In genomic region chr1:89200668-89201488, GRCh38 we compare ENCODE assay signal across 9 cellular contexts. TPM values are rescaled to one million over a fixed set of nuclear protein-coding genes. Genes with fewer than 3 reads are reported as not detected.
A peak's percentile ranks its signal among the peaks of the same experiment; 100 is the strongest.
DNase-seq lines count a peak whose midpoint lies in the region; ATAC-seq and TF ChIP-seq lines count a peak whose summit lies in the region.
"Had no signal": no experiment of that assay in that cellular context is flagged by ENCODE, and none has a peak within 500 bp of the region (broad histone marks: within the 10 kb centered on the region; RNA-seq: fewer than 3 reads in every experiment).

No MANE protein-coding gene starts in this region.

- H3K4me1 Mint-ChIP-seq in T-helper 1 cell treated with Interleukin-12 subunit alpha and Interleukin-12 subunit beta and Interleukin-4 antibody, amounts not matched to agents 30 μg/mL and 1 μg/mL, for 36 hours (ENCODE audit: low read depth), result peaks cover 39% of the 10 kb centered on the region
- peaks cover 46 to 75% of the 10 kb centered on the region in 2 donors for H3K4me1 Mint-ChIP-seq in natural killer cell

- CTCF ChIA-PET in PC-9 (lab: Charles Lee), result no interaction called here

- H3K9me2 ChIP-seq in PC-9 (ENCODE audit: insufficient read depth), result no peaks in the 10 kb centered on the region

- peaks cover 41% of the 10 kb centered on the region for H3K36me3 Mint-ChIP-seq in T-helper 1 cell treated with Interleukin-12 subunit alpha and Interleukin-12 subunit beta and Interleukin-4 antibody, amounts not matched to agents 30 μg/mL and 1 μg/mL, for 36 hours (ENCODE audit: low read depth)
- H3K36me3 Mint-ChIP-seq in natural killer cell, result peaks cover 11% of the 10 kb centered on the region

- no peak for TF ChIP-seq CTCF in natural killer cell (IDR thresholded peaks at IDR 0.05)
- TF ChIP-seq CTCF in PC-9 (conservative IDR thresholded peaks at IDR 0.05), result no peak

- H4K20me1 ChIP-seq in PC-9 (ENCODE audit: insufficient read depth), result no peaks in the 10 kb centered on the region

- H3K79me2 ChIP-seq in PC-9 (ENCODE audit: low read depth), result no peaks in the 10 kb centered on the region

- BruUV-seq in PC-9 (replicated peaks; lab: Mats Ljungman, UMichigan), result no TSS peak

- H3K4me2 ChIP-seq in PC-9, result no peak overlapping the region

- DNase-seq in natural killer cell (no peak), NCI-H1436 (lab: John Stamatoyannopoulos, UW) (no peak), DMS153 treated with DMSO at 0.1 percent for 48 hours (lab: John Stamatoyannopoulos, UW; ENCODE audit: unreplicated experiment) (no peak), PC-9 (no peak), cortex of kidney (lab: John Stamatoyannopoulos, UW) (no peak)

- H3K9me3 Mint-ChIP-seq in T-helper 1 cell treated with Interleukin-12 subunit alpha and Interleukin-12 subunit beta and Interleukin-4 antibody, amounts not matched to agents 30 μg/mL and 1 μg/mL, for 36 hours, result peaks cover 22% of the 10 kb centered on the region
- H3K9me3 Mint-ChIP-seq in natural killer cell, result peaks cover 5 to 6% of the 10 kb centered on the region in 2 donors

- H3K4me3 Mint-ChIP-seq in T-helper 1 cell treated with Interleukin-12 subunit alpha and Interleukin-12 subunit beta and Interleukin-4 antibody, amounts not matched to agents 30 μg/mL and 1 μg/mL, for 36 hours, result peak overlapping the region; percentile 45
- peak overlapping the region; percentile 89 for H3K4me3 Mint-ChIP-seq in natural killer cell

- H3K27ac ChIP-seq in PC-9, result no peak overlapping the region

- no peak overlapping the region for H3K4me3 ChIP-seq in PC-9

- H3K27ac Mint-ChIP-seq in T-helper 1 cell treated with Interleukin-12 subunit alpha and Interleukin-12 subunit beta and Interleukin-4 antibody, amounts not matched to agents 30 μg/mL and 1 μg/mL, for 36 hours, result peak overlapping the region; percentile 88
- H3K27ac Mint-ChIP-seq in natural killer cell, result peak overlapping the region; percentile 91 to 99

- ATAC-seq in GM18858 (IDR thresholded peaks at IDR 0.05; ENCODE audit: unreplicated experiment) (peak; percentile 75), HG02623 (IDR thresholded peaks at IDR 0.05; ENCODE audit: unreplicated experiment) (peak; percentile 55), natural killer cell (peak; percentile 20 to 39 (median 27))

- intact Hi-C loops in natural killer cell (cut with micrococcal nuclease) (no loop called here), PC-9 (cut with micrococcal nuclease; ENCODE audit: unreplicated experiment) (no loop called here)

- POLR2A ChIA-PET in PC-9 (lab: Charles Lee; ENCODE audit: unreplicated experiment), result no interaction called here

- H3K27me3 Mint-ChIP-seq in T-helper 1 cell treated with Interleukin-12 subunit alpha and Interleukin-12 subunit beta and Interleukin-4 antibody, amounts not matched to agents 30 μg/mL and 1 μg/mL, for 36 hours (ENCODE audit: low read depth), result no peaks in the 10 kb centered on the region
- no peaks in the 10 kb centered on the region for H3K27me3 Mint-ChIP-seq in natural killer cell (ENCODE audit: low read depth in 2 of 2)

- H2AFZ ChIP-seq in PC-9, result no peak overlapping the region

- no peaks in the 10 kb centered on the region for H3K4me1 ChIP-seq in PC-9 (replicated peaks; ENCODE audit: insufficient read depth)

- no peaks in the 10 kb centered on the region for H3K36me3 ChIP-seq in PC-9 (ENCODE audit: low read depth)

- H3F3A ChIP-seq in PC-9 (ENCODE audit: insufficient read depth, low read depth), result no peaks in the 10 kb centered on the region

- no peaks in the 10 kb centered on the region for H3K9me3 ChIP-seq in PC-9 (ENCODE audit: insufficient read depth, low read depth)

- H3K27me3 ChIP-seq in PC-9 (ENCODE audit: insufficient read depth, low read depth), result no peaks in the 10 kb centered on the region

RNA-seq across cellular contexts. Expression of gene GBP4, which starts 2.1 kb away (rescaled TPM):
- total RNA-seq in natural killer cell, result 10 to 100 TPM; 39.1 to 62.1 (median 45.6) TPM
- 0.83 and 1.3 TPM in 2 replicates for total RNA-seq in PC-9 (2021)

RNA-seq across cellular contexts. Expression of gene GBP7, which starts 25.1 kb away (rescaled TPM):
- total RNA-seq in natural killer cell (under 1 TPM in 1 of 3 donors, not detected in 2; 0.75 TPM), PC-9 (2021) (not detected in 2 replicates)
- total RNA-seq: kidney epithelial cell had no signal

Comparison
In these comparisons a context has a peak if more than half of its experiments do, and no peak if none do; other contexts are left out.
1. RNA of gene GBP4, which starts 2.1 kb away (total RNA-seq): 39.1 to 62.1 TPM in natural killer cell; 0.83 to 1.3 TPM in PC-9; every median in the first group is over 10 times any median in the second.
2. Peak in every context shown above with its lines, with median percentiles within 50 percentile points of each other: ATAC-seq.